ENCODE assay signal across 9 cellular contexts in genomic region chr3:31288641-31289100, GRCh38.
DNase-seq lines count a peak whose midpoint lies in the region; ATAC-seq, FAIRE-seq and TF ChIP-seq lines count a peak whose summit lies in the region.
"Had no signal": no experiment of that assay in that cellular context is flagged by ENCODE, and none has a peak within 500 bp of the region (broad histone marks: within the 10 kb centered on the region; RNA-seq: fewer than 3 reads in every experiment).

No MANE protein-coding gene starts in this region.

- TF ChIP-seq CTCF in kidney (IDR thresholded peaks at IDR 0.05; ENCODE audit: borderline replicate concordance, extremely low read depth, insufficient read depth) = no peak

- no peak overlapping the region for H3K9ac ChIP-seq in kidney (ENCODE audit: low read length in 2 of 2)

- peak; percentile 15 for ATAC-seq in Right ventricle myocardium superior (ENCODE audit: poor library complexity)
- no peak for ATAC-seq in Right ventricle myocardium inferior
- peak; percentile 86 to 90 for ATAC-seq in activated naive CD4-positive, alpha-beta T cell treated with anti-CD3 and anti-CD28 coated beads, Interleukin-2, amount 50 U/mL, for 72 hours
- peak; percentile 88 for ATAC-seq in stimulated activated naive CD8-positive, alpha-beta T cell treated with anti-CD3 and anti-CD28 coated beads, Interleukin-15, Interleukin-2, amounts not matched to agents 100 U/mL and 50 U/mL, for 24 hours
- ATAC-seq in GM18870 (IDR thresholded peaks at IDR 0.05; ENCODE audit: unreplicated experiment) = no peak
- ATAC-seq in HG03139 (IDR thresholded peaks at IDR 0.05; ENCODE audit: unreplicated experiment) = no peak

- H3K4me3 ChIP-seq in kidney (ENCODE audit: low read length in 2 of 2) = no peak overlapping the region

- intact Hi-C loops in Right ventricle myocardium superior (cut with DNase I) (no loop called here), Right ventricle myocardium inferior (cut with DNase I) (no loop called here), kidney (cut with DNase I) (no loop called here)

- no peaks in the 10 kb centered on the region for H3K4me1 ChIP-seq in kidney (ENCODE audit: control insufficient read depth in 1 of 2, insufficient read depth in 1 of 2, low read depth in 1 of 2, low read length in 2 of 2)

- peaks cover 0 to 10% of the 10 kb centered on the region in 2 donors for H3K36me3 Mint-ChIP-seq in activated naive CD4-positive, alpha-beta T cell treated with anti-CD3 and anti-CD28 coated beads, Interleukin-2, amount 50 U/mL, for 72 hours

- H3K36me3 ChIP-seq in kidney (ENCODE audit: control insufficient read depth in 1 of 2, insufficient read depth in 2 of 2, low read length in 2 of 2) = no peaks in the 10 kb centered on the region

- no peak for FAIRE-seq in kidney (lab: Jason Lieb, UNC)

- no peak overlapping the region for H3K27ac ChIP-seq in kidney (ENCODE audit: low read depth in 2 of 2, low read length in 2 of 2)
- H3K27ac ChIP-seq: C4-2B had no signal

- peaks cover 4 to 5% of the 10 kb centered on the region in 2 donors for H3K9me3 Mint-ChIP-seq in activated naive CD4-positive, alpha-beta T cell treated with anti-CD3 and anti-CD28 coated beads, Interleukin-2, amount 50 U/mL, for 72 hours

- peak overlapping the region in 1 of 2 donors; percentile 15 for H3K27ac Mint-ChIP-seq in activated naive CD4-positive, alpha-beta T cell treated with anti-CD3 and anti-CD28 coated beads, Interleukin-2, amount 50 U/mL, for 72 hours

- H3K9me3 ChIP-seq in kidney (ENCODE audit: control insufficient read depth in 1 of 2, low read length in 2 of 2) = no peaks in the 10 kb centered on the region

- DNase-seq in Right ventricle myocardium superior = no peak
- DNase-seq in Right ventricle myocardium inferior (ENCODE audit: missing footprints) = no peak
- DNase-seq in activated naive CD4-positive, alpha-beta T cell treated with anti-CD3 and anti-CD28 coated beads, Interleukin-2, amount 50 U/mL, for 72 hours (ENCODE audit: low spot score in 2 of 2) = peak in 1 of 2 donors; percentile 23
- DNase-seq in kidney = peak; percentile 72
- DNase-seq in stimulated activated naive CD8-positive, alpha-beta T cell treated with anti-CD3 and anti-CD28 coated beads, Interleukin-15, Interleukin-2, amounts not matched to agents 100 U/mL and 50 U/mL, for 24 hours = peak; percentile 49
- DNase-seq in activated CD4-positive, CD25-positive, alpha-beta regulatory T cell treated with anti-CD3 and anti-CD28 coated beads, Interleukin-2, amount 50 U/mL, for 72 hours = no peak

Comparison
In these comparisons a context has a peak if more than half of its experiments do, and no peak if none do; other contexts are left out.
1. ATAC-seq: peak in Right ventricle myocardium superior (single experiment), activated naive CD4-positive, alpha-beta T cell treated with anti-CD3 and anti-CD28 coated beads, Interleukin-2, amount 50 U/mL, for 72 hours (2 of 2) and stimulated activated naive CD8-positive, alpha-beta T cell treated with anti-CD3 and anti-CD28 coated beads, Interleukin-15, Interleukin-2, amounts not matched to agents 100 U/mL and 50 U/mL, for 24 hours (single experiment); none in Right ventricle myocardium inferior (single experiment), GM18870 (single experiment) and HG03139 (single experiment).
2. DNase-seq: peak in kidney (single experiment) and stimulated activated naive CD8-positive, alpha-beta T cell treated with anti-CD3 and anti-CD28 coated beads, Interleukin-15, Interleukin-2, amounts not matched to agents 100 U/mL and 50 U/mL, for 24 hours (single experiment); none in Right ventricle myocardium superior (single experiment), Right ventricle myocardium inferior (single experiment) and activated CD4-positive, CD25-positive, alpha-beta regulatory T cell treated with anti-CD3 and anti-CD28 coated beads, Interleukin-2, amount 50 U/mL, for 72 hours (single experiment).